1 cellular context compared by ENCODE assay signal in the genomic region with DNA sequence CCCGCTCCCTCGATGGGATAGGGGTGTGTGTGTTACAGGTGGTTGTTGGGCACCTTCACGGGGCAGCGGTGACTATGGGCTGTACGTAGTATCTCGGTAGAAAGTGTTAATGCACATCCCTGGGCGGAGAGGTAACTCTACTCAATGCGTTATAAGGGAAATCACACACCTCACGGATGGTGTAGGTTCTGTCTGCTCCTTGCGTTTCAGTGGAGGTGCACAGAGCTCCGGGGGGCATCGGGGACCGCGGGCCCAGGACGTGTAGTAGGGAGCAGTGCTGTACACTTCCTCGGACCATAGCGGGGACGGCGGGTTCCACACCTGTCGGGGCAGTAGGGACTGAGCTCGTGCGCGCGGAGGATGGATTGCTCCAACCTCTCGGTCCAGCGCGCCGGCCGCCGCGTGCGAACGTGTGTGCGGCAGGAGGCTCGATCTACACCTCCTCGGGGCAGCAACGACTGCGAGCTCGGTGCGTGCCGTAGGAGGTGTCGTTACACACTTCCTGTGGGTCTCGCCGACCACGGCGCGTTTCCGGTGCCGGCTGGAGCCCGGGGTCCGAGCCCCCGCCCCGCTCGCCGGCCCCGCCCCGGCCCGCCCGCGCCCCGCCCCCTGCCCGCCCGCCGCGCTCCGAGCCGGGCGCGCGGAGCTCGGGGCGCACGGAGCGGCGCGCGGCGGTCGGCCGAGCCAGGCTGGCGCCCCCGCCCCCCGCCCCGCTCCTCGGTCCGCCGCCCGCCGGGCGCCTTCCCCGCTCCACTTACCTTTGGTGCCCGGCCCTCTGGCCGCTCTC.
TF ChIP-seq lines count a peak whose summit lies in the region.

A gene with protein sequence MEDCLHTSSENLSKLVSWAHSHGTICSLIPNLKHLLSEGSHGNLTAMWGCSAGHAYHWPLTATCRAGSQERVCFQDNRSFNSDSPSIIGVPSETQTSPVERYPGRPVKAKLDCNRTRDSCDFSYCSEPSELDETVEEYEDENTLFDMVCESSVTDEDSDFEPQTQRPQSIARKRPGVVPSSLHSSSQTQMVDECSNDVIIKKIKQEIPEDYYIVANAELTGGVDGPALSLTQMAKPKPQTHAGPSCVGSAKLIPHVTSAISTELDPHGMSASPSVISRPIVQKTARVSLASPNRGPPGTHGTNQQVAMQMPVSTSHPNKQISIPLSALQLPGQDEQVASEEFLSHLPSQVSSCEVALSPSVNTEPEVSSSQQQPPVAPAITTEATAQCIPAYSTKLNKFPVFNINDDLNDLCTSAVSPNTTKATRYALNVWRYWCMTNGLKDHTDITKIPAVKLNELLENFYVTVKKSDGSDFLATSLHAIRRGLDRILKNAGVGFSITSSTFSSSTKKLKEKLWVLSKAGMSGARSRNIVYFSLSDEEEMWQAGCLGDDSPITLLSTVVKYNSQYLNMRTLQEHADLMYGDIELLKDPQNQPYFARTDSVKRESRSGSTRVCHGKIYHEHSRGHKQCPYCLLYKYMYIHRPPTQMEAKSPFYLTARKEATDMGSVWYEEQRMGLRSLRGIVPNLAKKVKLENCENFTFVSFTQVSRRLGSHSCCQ (plus strand): TSS at position 607 of the 787 bp plus-strand sequence. CDS start 87,254 bp downstream, outside the sequence.

TF ChIP-seq in HepG2, 621 proteins besides CTCF, POLR2A, EP300 and RAD21 (continued from another document and continues in another):
- TF ChIP-seq, protein P1, sequence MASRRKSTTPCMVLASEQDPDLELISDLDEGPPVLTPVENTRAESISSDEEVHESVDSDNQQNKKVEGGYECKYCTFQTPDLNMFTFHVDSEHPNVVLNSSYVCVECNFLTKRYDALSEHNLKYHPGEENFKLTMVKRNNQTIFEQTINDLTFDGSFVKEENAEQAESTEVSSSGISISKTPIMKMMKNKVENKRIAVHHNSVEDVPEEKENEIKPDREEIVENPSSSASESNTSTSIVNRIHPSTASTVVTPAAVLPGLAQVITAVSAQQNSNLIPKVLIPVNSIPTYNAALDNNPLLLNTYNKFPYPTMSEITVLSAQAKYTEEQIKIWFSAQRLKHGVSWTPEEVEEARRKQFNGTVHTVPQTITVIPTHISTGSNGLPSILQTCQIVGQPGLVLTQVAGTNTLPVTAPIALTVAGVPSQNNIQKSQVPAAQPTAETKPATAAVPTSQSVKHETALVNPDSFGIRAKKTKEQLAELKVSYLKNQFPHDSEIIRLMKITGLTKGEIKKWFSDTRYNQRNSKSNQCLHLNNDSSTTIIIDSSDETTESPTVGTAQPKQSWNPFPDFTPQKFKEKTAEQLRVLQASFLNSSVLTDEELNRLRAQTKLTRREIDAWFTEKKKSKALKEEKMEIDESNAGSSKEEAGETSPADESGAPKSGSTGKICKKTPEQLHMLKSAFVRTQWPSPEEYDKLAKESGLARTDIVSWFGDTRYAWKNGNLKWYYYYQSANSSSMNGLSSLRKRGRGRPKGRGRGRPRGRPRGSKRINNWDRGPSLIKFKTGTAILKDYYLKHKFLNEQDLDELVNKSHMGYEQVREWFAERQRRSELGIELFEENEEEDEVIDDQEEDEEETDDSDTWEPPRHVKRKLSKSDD (CRISPR knock-in tag; IDR thresholded peaks at IDR 0.05; ENCODE audit: low read depth) = no peak
- TF ChIP-seq NFE2L2 (IDR thresholded peaks at IDR 0.05; ENCODE audit: low read length) (no peak), NFE2 (CRISPR knock-in tag; IDR thresholded peaks at IDR 0.05) (peak; percentile 54; the same call in 1 of the 2 replicates), ZNF337 (CRISPR knock-in tag; IDR thresholded peaks at IDR 0.05; ENCODE audit: borderline replicate concordance, low read depth) (no peak), ZNF546 (CRISPR knock-in tag; conservative IDR thresholded peaks at IDR 0.05) (peak; percentile 82), U2AF1 (optimal IDR thresholded peaks at IDR 0.05; ENCODE audit: low read depth, low read length) (no peak), ZNF224 (CRISPR knock-in tag; IDR thresholded peaks at IDR 0.05) (peak; percentile 87; the same call in 1 of the 2 replicates), POLR2AphosphoS2 (IDR thresholded peaks at IDR 0.05; ENCODE audit: low read depth, low read length) (no peak), ZKSCAN5 (CRISPR knock-in tag; IDR thresholded peaks at IDR 0.05) (no peak), KLF15 (CRISPR knock-in tag; IDR thresholded peaks at IDR 0.05; ENCODE audit: borderline replicate concordance) (peak; percentile 85; the same call in 1 of the 2 replicates), ELF4 (CRISPR knock-in tag; IDR thresholded peaks at IDR 0.05; ENCODE audit: borderline replicate concordance) (no peak), ZNF468 (CRISPR knock-in tag; IDR thresholded peaks at IDR 0.05) (peak; percentile 90; the same call in 1 of the 2 replicates)
- TF ChIP-seq, protein P2, sequence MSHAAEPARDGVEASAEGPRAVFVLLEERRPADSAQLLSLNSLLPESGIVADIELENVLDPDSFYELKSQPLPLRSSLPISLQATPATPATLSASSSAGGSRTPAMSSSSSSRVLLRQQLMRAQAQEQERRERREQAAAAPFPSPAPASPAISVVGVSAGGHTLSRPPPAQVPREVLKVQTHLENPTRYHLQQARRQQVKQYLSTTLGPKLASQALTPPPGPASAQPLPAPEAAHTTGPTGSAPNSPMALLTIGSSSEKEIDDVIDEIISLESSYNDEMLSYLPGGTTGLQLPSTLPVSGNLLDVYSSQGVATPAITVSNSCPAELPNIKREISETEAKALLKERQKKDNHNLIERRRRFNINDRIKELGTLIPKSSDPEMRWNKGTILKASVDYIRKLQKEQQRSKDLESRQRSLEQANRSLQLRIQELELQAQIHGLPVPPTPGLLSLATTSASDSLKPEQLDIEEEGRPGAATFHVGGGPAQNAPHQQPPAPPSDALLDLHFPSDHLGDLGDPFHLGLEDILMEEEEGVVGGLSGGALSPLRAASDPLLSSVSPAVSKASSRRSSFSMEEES (CRISPR knock-in tag; IDR thresholded peaks at IDR 0.05) = peak; percentile 83
- TF ChIP-seq, protein P3, sequence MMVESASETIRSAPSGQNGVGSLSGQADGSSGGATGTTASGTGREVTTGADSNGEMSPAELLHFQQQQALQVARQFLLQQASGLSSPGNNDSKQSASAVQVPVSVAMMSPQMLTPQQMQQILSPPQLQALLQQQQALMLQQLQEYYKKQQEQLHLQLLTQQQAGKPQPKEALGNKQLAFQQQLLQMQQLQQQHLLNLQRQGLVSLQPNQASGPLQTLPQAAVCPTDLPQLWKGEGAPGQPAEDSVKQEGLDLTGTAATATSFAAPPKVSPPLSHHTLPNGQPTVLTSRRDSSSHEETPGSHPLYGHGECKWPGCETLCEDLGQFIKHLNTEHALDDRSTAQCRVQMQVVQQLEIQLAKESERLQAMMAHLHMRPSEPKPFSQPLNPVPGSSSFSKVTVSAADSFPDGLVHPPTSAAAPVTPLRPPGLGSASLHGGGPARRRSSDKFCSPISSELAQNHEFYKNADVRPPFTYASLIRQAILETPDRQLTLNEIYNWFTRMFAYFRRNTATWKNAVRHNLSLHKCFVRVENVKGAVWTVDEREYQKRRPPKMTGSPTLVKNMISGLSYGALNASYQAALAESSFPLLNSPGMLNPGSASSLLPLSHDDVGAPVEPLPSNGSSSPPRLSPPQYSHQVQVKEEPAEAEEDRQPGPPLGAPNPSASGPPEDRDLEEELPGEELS (CRISPR knock-in tag; IDR thresholded peaks at IDR 0.05) = no peak; the same call in 1 of the 2 replicates
- TF ChIP-seq, protein P4, sequence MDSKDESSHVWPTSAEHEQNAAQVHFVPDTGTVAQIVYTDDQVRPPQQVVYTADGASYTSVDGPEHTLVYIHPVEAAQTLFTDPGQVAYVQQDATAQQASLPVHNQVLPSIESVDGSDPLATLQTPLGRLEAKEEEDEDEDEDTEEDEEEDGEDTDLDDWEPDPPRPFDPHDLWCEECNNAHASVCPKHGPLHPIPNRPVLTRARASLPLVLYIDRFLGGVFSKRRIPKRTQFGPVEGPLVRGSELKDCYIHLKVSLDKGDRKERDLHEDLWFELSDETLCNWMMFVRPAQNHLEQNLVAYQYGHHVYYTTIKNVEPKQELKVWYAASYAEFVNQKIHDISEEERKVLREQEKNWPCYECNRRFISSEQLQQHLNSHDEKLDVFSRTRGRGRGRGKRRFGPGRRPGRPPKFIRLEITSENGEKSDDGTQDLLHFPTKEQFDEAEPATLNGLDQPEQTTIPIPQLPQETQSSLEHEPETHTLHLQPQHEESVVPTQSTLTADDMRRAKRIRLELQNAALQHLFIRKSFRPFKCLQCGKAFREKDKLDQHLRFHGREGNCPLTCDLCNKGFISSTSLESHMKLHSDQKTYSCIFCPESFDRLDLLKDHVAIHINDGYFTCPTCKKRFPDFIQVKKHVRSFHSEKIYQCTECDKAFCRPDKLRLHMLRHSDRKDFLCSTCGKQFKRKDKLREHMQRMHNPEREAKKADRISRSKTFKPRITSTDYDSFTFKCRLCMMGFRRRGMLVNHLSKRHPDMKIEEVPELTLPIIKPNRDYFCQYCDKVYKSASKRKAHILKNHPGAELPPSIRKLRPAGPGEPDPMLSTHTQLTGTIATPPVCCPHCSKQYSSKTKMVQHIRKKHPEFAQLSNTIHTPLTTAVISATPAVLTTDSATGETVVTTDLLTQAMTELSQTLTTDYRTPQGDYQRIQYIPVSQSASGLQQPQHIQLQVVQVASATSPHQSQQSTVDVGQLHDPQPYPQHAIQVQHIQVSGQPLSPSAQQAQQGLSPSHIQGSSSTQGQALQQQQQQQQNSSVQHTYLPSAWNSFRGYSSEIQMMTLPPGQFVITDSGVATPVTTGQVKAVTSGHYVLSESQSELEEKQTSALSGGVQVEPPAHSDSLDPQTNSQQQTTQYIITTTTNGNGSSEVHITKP (CRISPR knock-in tag; IDR thresholded peaks at IDR 0.05; ENCODE audit: low read depth) = no peak
- TF ChIP-seq, protein P5, sequence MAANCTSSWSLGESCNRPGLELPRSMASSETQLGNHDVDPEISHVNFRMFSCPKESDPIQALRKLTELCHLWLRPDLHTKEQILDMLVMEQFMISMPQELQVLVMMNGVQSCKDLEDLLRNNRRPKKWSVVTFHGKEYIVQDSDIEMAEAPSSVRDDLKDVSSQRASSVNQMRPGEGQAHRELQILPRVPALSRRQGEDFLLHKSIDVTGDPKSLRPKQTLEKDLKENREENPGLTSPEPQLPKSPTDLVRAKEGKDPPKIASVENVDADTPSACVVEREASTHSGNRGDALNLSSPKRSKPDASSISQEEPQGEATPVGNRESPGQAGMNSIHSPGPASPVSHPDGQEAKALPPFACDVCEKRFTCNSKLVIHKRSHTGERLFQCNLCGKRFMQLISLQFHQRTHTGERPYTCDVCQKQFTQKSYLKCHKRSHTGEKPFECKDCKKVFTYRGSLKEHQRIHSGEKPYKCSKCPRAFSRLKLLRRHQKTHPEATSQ (CRISPR knock-in tag; IDR thresholded peaks at IDR 0.05; ENCODE audit: borderline replicate concordance) = no peak
- TF ChIP-seq, protein P6, sequence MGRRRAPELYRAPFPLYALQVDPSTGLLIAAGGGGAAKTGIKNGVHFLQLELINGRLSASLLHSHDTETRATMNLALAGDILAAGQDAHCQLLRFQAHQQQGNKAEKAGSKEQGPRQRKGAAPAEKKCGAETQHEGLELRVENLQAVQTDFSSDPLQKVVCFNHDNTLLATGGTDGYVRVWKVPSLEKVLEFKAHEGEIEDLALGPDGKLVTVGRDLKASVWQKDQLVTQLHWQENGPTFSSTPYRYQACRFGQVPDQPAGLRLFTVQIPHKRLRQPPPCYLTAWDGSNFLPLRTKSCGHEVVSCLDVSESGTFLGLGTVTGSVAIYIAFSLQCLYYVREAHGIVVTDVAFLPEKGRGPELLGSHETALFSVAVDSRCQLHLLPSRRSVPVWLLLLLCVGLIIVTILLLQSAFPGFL (CRISPR knock-in tag; IDR thresholded peaks at IDR 0.05) = no peak
- TF ChIP-seq, protein P7, sequence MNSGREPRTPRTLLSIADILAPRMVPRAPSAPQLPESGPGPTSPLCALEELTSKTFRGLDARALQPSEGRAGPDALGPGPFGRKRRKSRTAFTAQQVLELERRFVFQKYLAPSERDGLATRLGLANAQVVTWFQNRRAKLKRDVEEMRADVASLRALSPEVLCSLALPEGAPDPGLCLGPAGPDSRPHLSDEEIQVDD (CRISPR knock-in tag; IDR thresholded peaks at IDR 0.05; ENCODE audit: borderline replicate concordance) = peak; percentile 97; the same call in 1 of the 2 replicates
- TF ChIP-seq, protein P8, sequence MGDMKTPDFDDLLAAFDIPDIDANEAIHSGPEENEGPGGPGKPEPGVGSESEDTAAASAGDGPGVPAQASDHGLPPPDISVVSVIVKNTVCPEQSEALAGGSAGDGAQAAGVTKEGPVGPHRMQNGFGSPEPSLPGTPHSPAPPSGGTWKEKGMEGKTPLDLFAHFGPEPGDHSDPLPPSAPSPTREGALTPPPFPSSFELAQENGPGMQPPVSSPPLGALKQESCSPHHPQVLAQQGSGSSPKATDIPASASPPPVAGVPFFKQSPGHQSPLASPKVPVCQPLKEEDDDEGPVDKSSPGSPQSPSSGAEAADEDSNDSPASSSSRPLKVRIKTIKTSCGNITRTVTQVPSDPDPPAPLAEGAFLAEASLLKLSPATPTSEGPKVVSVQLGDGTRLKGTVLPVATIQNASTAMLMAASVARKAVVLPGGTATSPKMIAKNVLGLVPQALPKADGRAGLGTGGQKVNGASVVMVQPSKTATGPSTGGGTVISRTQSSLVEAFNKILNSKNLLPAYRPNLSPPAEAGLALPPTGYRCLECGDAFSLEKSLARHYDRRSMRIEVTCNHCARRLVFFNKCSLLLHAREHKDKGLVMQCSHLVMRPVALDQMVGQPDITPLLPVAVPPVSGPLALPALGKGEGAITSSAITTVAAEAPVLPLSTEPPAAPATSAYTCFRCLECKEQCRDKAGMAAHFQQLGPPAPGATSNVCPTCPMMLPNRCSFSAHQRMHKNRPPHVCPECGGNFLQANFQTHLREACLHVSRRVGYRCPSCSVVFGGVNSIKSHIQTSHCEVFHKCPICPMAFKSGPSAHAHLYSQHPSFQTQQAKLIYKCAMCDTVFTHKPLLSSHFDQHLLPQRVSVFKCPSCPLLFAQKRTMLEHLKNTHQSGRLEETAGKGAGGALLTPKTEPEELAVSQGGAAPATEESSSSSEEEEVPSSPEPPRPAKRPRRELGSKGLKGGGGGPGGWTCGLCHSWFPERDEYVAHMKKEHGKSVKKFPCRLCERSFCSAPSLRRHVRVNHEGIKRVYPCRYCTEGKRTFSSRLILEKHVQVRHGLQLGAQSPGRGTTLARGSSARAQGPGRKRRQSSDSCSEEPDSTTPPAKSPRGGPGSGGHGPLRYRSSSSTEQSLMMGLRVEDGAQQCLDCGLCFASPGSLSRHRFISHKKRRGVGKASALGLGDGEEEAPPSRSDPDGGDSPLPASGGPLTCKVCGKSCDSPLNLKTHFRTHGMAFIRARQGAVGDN (CRISPR knock-in tag; IDR thresholded peaks at IDR 0.05) = peak; percentile 98
- TF ChIP-seq, protein P9, sequence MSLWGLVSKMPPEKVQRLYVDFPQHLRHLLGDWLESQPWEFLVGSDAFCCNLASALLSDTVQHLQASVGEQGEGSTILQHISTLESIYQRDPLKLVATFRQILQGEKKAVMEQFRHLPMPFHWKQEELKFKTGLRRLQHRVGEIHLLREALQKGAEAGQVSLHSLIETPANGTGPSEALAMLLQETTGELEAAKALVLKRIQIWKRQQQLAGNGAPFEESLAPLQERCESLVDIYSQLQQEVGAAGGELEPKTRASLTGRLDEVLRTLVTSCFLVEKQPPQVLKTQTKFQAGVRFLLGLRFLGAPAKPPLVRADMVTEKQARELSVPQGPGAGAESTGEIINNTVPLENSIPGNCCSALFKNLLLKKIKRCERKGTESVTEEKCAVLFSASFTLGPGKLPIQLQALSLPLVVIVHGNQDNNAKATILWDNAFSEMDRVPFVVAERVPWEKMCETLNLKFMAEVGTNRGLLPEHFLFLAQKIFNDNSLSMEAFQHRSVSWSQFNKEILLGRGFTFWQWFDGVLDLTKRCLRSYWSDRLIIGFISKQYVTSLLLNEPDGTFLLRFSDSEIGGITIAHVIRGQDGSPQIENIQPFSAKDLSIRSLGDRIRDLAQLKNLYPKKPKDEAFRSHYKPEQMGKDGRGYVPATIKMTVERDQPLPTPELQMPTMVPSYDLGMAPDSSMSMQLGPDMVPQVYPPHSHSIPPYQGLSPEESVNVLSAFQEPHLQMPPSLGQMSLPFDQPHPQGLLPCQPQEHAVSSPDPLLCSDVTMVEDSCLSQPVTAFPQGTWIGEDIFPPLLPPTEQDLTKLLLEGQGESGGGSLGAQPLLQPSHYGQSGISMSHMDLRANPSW (CRISPR knock-in tag; IDR thresholded peaks at IDR 0.05; ENCODE audit: borderline replicate concordance) = peak; percentile 61; the same call in 1 of the 2 replicates
